In genomic region chr17:42182927-42183734, GRCh38 we compare ENCODE assay signal across 8 cellular contexts. TPM values are rescaled to one million over a fixed set of nuclear protein-coding genes. Genes with fewer than 3 reads are reported as not detected.
DNase-seq lines count a peak whose midpoint lies in the region; ATAC-seq and TF ChIP-seq lines count a peak whose summit lies in the region.

No MANE protein-coding gene starts in this region.

- peaks cover 61% of the 10 kb centered on the region for H3K4me1 Mint-ChIP-seq in activated naive CD4-positive, alpha-beta T cell treated with anti-CD3 and anti-CD28 coated beads, Interleukin-2, amount 10 ng/mL, durations not matched to agents 7 days and 5 days

- H3K4me1 ChIP-seq in tibial artery = peaks cover 0 to 28% (median 25%) of the 10 kb centered on the region in 4 donors

- TF ChIP-seq CTCF in tibial artery (IDR thresholded peaks at IDR 0.05) = no peak

- no peaks in the 10 kb centered on the region for H3K36me3 ChIP-seq in tibial artery

- H3K36me3 Mint-ChIP-seq in activated naive CD4-positive, alpha-beta T cell treated with anti-CD3 and anti-CD28 coated beads, Interleukin-2, amount 10 ng/mL, durations not matched to agents 7 days and 5 days = no peaks in the 10 kb centered on the region
- peaks cover 0 to 7% of the 10 kb centered on the region in 2 donors for H3K36me3 Mint-ChIP-seq in activated naive CD4-positive, alpha-beta T cell treated with anti-CD3 and anti-CD28 coated beads, Interleukin-2, amount 50 U/mL, for 72 hours

- ATAC-seq in activated naive CD4-positive, alpha-beta T cell treated with anti-CD3 and anti-CD28 coated beads, Interleukin-2, amount 50 U/mL, for 72 hours = no peak
- ATAC-seq in HG03108 (IDR thresholded peaks at IDR 0.05; ENCODE audit: unreplicated experiment) = no peak

- H3K9me3 Mint-ChIP-seq in activated naive CD4-positive, alpha-beta T cell treated with anti-CD3 and anti-CD28 coated beads, Interleukin-2, amount 10 ng/mL, durations not matched to agents 7 days and 5 days = no peaks in the 10 kb centered on the region
- no peaks in the 10 kb centered on the region for H3K9me3 Mint-ChIP-seq in activated naive CD4-positive, alpha-beta T cell treated with anti-CD3 and anti-CD28 coated beads, Interleukin-2, amount 50 U/mL, for 72 hours

- H3K4me3 ChIP-seq in tibial artery = peak overlapping the region; percentile 53 to 71

- H3K27ac ChIP-seq in tibial artery = peak overlapping the region; percentile 70 to 72

- CTCF ChIA-PET in activated naive CD4-positive, alpha-beta T cell treated with anti-CD3 and anti-CD28 coated beads, Interleukin-2, amount 10 ng/mL, durations not matched to agents 7 days and 5 days (lab: Charles Lee) = interaction anchor here (2.1 kb wide), 1 partner anchor 11 kb away, joined by 11 read pairs; the partner anchor contains the start of gene GHDC

- no peaks in the 10 kb centered on the region for H3K9me3 ChIP-seq in tibial artery

- H3K4me3 Mint-ChIP-seq in activated naive CD4-positive, alpha-beta T cell treated with anti-CD3 and anti-CD28 coated beads, Interleukin-2, amount 10 ng/mL, durations not matched to agents 7 days and 5 days = peak overlapping the region; percentile 82

- intact Hi-C loops in tibial artery (cut with DNase I; ENCODE audit: low total_unique reads) = no loop called here

- H3K27me3 Mint-ChIP-seq in activated naive CD4-positive, alpha-beta T cell treated with anti-CD3 and anti-CD28 coated beads, Interleukin-2, amount 10 ng/mL, durations not matched to agents 7 days and 5 days = peaks cover 76% of the 10 kb centered on the region

- peaks cover 0 to 38% of the 10 kb centered on the region in 2 donors for H3K27me3 ChIP-seq in tibial artery

- peak overlapping the region; percentile 86 for H3K27ac Mint-ChIP-seq in activated naive CD4-positive, alpha-beta T cell treated with anti-CD3 and anti-CD28 coated beads, Interleukin-2, amount 10 ng/mL, durations not matched to agents 7 days and 5 days
- peak overlapping the region; percentile 81 to 96 for H3K27ac Mint-ChIP-seq in activated naive CD4-positive, alpha-beta T cell treated with anti-CD3 and anti-CD28 coated beads, Interleukin-2, amount 50 U/mL, for 72 hours

- DNase-seq in activated naive CD4-positive, alpha-beta T cell treated with anti-CD3 and anti-CD28 coated beads, Interleukin-2, amount 10 ng/mL, durations not matched to agents 7 days and 5 days = no peak
- DNase-seq in activated naive CD4-positive, alpha-beta T cell treated with anti-CD3 and anti-CD28 coated beads, Interleukin-2, amount 50 U/mL, for 16 hours = no peak
- no peak for DNase-seq in activated naive CD4-positive, alpha-beta T cell treated with anti-CD3 and anti-CD28 coated beads, Interleukin-2, amount 50 U/mL, for 72 hours (ENCODE audit: low spot score in 2 of 2)
- DNase-seq in kidney tubule cell (ENCODE audit: low spot score) (peak; percentile 46), tibial artery (no peak), NCI-H2107 (lab: John Stamatoyannopoulos, UW) (no peak), NCI-H748 (lab: John Stamatoyannopoulos, UW; ENCODE audit: unreplicated experiment) (no peak)

RNA-seq across cellular contexts. Expression of gene HCRT, which starts 2.1 kb away (rescaled TPM):
- total RNA-seq in activated naive CD4-positive, alpha-beta T cell treated with anti-CD3 and anti-CD28 coated beads, Interleukin-2, amount 50 U/mL, for 72 hours = not detected

RNA-seq across cellular contexts. Expression of gene KCNH4, which starts 2.2 kb away (rescaled TPM):
- total RNA-seq in activated naive CD4-positive, alpha-beta T cell treated with anti-CD3 and anti-CD28 coated beads, Interleukin-2, amount 50 U/mL, for 72 hours = under 1 TPM; 0.23 to 0.54 TPM

RNA-seq across cellular contexts. Expression of gene GHDC, which starts 11.2 kb away (rescaled TPM):
- 10 to 100 TPM; 10.5 to 25.3 TPM for total RNA-seq in activated naive CD4-positive, alpha-beta T cell treated with anti-CD3 and anti-CD28 coated beads, Interleukin-2, amount 50 U/mL, for 72 hours

RNA-seq across cellular contexts. Expression of gene RAB5C, which starts 28.3 kb away (rescaled TPM):
- 10 to 100 TPM; 44.5 to 45.7 TPM for total RNA-seq in activated naive CD4-positive, alpha-beta T cell treated with anti-CD3 and anti-CD28 coated beads, Interleukin-2, amount 50 U/mL, for 72 hours
